In genomic region chr1:198158766-198159589, GRCh38 we compare ENCODE assay signal across 8 cellular contexts. TPM values are rescaled to one million over a fixed set of nuclear protein-coding genes. Genes with fewer than 3 reads are reported as not detected.
DNase-seq lines count a peak whose midpoint lies in the region; ATAC-seq and TF ChIP-seq lines count a peak whose summit lies in the region.

No MANE protein-coding gene starts in this region.

- TF ChIP-seq CTCF in right lobe of liver (IDR thresholded peaks at IDR 0.05), result no peak

- ATAC-seq in CD4-positive, CD25-positive, alpha-beta regulatory T cell (ENCODE audit: low read depth in 2 of 2), result peak; percentile 77 to 80
- ATAC-seq in GM19452 (IDR thresholded peaks at IDR 0.05; ENCODE audit: unreplicated experiment), result peak; percentile 69
- ATAC-seq in HG03571 (IDR thresholded peaks at IDR 0.05; ENCODE audit: unreplicated experiment), result peak; percentile 60
- peak; percentile 78 to 88 (median 82) for ATAC-seq in right lobe of liver

- H3K4me1 ChIP-seq in CD4-positive, CD25-positive, alpha-beta regulatory T cell (ENCODE audit: control insufficient read depth, insufficient read depth, low read length, poor library complexity, severe bottlenecking), result peaks cover 48% of the 10 kb centered on the region
- H3K4me1 ChIP-seq in right lobe of liver, result peaks cover 0 to 29% (median 15%) of the 10 kb centered on the region in 4 donors

- peaks cover 10% of the 10 kb centered on the region for H3K36me3 Mint-ChIP-seq in CD4-positive, CD25-positive, alpha-beta regulatory T cell

- no peaks in the 10 kb centered on the region for H3K27me3 Mint-ChIP-seq in CD4-positive, CD25-positive, alpha-beta regulatory T cell

- H3K27ac ChIP-seq in CD4-positive, CD25-positive, alpha-beta regulatory T cell (ENCODE audit: insufficient read depth, low read length, poor library complexity, severe bottlenecking), result peak overlapping the region; percentile 96
- peak overlapping the region; percentile 94 to 99 (median 98) for H3K27ac ChIP-seq in right lobe of liver

- peak overlapping the region; percentile 85 for H3K4me3 ChIP-seq in CD4-positive, CD25-positive, alpha-beta regulatory T cell (ENCODE audit: low read depth, low read length)
- peak overlapping the region; percentile 83 to 93 (median 90) for H3K4me3 ChIP-seq in right lobe of liver

- H3K9me3 Mint-ChIP-seq in CD4-positive, CD25-positive, alpha-beta regulatory T cell, result peaks cover 0 to 1% (median 0%) of the 10 kb centered on the region in 7 donors

- no peaks in the 10 kb centered on the region for H3K27me3 ChIP-seq in CD4-positive, CD25-positive, alpha-beta regulatory T cell (ENCODE audit: control insufficient read depth, insufficient read depth, low read length)
- no peaks in the 10 kb centered on the region for H3K27me3 ChIP-seq in right lobe of liver

- intact Hi-C loops in right lobe of liver (cut with DNase I), result no loop called here

- WGBS in right lobe of liver (ENCODE audit: insufficient coverage, low coverage, low lambda C conversion rate, missing lambda C conversion rate), result under 1% methylated on average over 37 of the region's 37 CpGs

- peak overlapping the region; percentile 99 to 100 (median 99) for H3K27ac Mint-ChIP-seq in CD4-positive, CD25-positive, alpha-beta regulatory T cell

- no peaks in the 10 kb centered on the region for H3K36me3 ChIP-seq in CD4-positive, CD25-positive, alpha-beta regulatory T cell (ENCODE audit: control insufficient read depth, insufficient read depth, low read length)
- no peaks in the 10 kb centered on the region for H3K36me3 ChIP-seq in right lobe of liver

- peak; percentile 76 for TF ChIP-seq POLR2A in right lobe of liver (IDR thresholded peaks at IDR 0.05)

- H3K9me3 ChIP-seq in CD4-positive, CD25-positive, alpha-beta regulatory T cell (ENCODE audit: control insufficient read depth in 2 of 2, low read length in 2 of 2), result no peaks in the 10 kb centered on the region
- H3K9me3 ChIP-seq in right lobe of liver, result no peaks in the 10 kb centered on the region

- peak overlapping the region; percentile 97 to 100 (median 100) for H3K4me3 Mint-ChIP-seq in CD4-positive, CD25-positive, alpha-beta regulatory T cell

- peak; percentile 82 to 93 (median 83) for DNase-seq in CD4-positive, CD25-positive, alpha-beta regulatory T cell
- peak; percentile 59 for DNase-seq in NCI-H748 treated with DMSO at 0.1 percent for 48 hours (lab: John Stamatoyannopoulos, UW)
- DNase-seq in activated CD4-positive, alpha-beta T cell treated with anti-CD3 and anti-CD28 coated beads, Interleukin-2, amount 50 U/mL, for 24 hours (ENCODE audit: low read depth in 1 of 2, low spot score in 1 of 2), result peak; percentile 67 to 83
- DNase-seq in dermis blood vessel endothelial cell, result peak; percentile 93
- peak; percentile 92 to 94 (median 93) for DNase-seq in right lobe of liver
- DNase-seq in stimulated activated CD4-positive, alpha-beta T cell treated with anti-CD3 and anti-CD28 coated beads, Interleukin-4, amount 100 ng/mL, for 24 hours, result peak; percentile 88

- H3K4me1 Mint-ChIP-seq in CD4-positive, CD25-positive, alpha-beta regulatory T cell, result peaks cover 9 to 58% (median 47%) of the 10 kb centered on the region in 4 donors

RNA-seq across cellular contexts. Expression of gene NEK7, which starts 2.2 kb away (rescaled TPM):
- 56.4 TPM for total RNA-seq in CD4-positive, CD25-positive, alpha-beta regulatory T cell
- 10 to 100 TPM; 37.7 to 61.3 (median 52.1) TPM for polyA plus RNA-seq in CD4-positive, CD25-positive, alpha-beta regulatory T cell
- total RNA-seq in dermis blood vessel endothelial cell, result 68.1 and 94.3 TPM in 2 replicates
- 10 to 100 TPM; 20.6 to 32.3 (median 21.5) TPM for total RNA-seq in right lobe of liver

Comparison
In these comparisons a context has a peak if more than half of its experiments do, and no peak if none do; other contexts are left out.
1. Peak in every context shown above with its lines: DNase-seq, ATAC-seq, H3K4me3 ChIP-seq and H3K27ac ChIP-seq.